ENCODE assay signal across 14 cellular contexts in genomic region chr3:98855811-98856400, GRCh38. TPM values are rescaled to one million over a fixed set of nuclear protein-coding genes. Genes with fewer than 3 reads are reported as not detected.
A peak's percentile ranks its signal among the peaks of the same experiment; 100 is the strongest.
DNase-seq lines count a peak whose midpoint lies in the region; ATAC-seq, FAIRE-seq and TF ChIP-seq lines count a peak whose summit lies in the region.
"Had no signal": no experiment of that assay in that cellular context is flagged by ENCODE, and none has a peak within 500 bp of the region (broad histone marks: within the 10 kb centered on the region; RNA-seq: fewer than 3 reads in every experiment).

No MANE protein-coding gene starts in this region.

- ATAC-seq in GM21360 (IDR thresholded peaks at IDR 0.05; ENCODE audit: unreplicated experiment) = no peak
- no peak for ATAC-seq in stimulated activated memory B cell treated with anti-CD40 and anti-IgM and Interleukin-4, amounts not matched to agents 10 μg/mL and 1 μg/mL and 100 μg/mL, for 72 hours

- H3K27ac Mint-ChIP-seq in stimulated activated memory B cell treated with anti-CD40 and anti-IgM and Interleukin-4, amounts not matched to agents 10 μg/mL and 1 μg/mL and 100 μg/mL, for 72 hours = no peak overlapping the region

- no TSS peak for BruUV-seq in endothelial cell of umbilical vein (replicated peaks; lab: Mats Ljungman, UMichigan)

- H3K4me1 Mint-ChIP-seq in stimulated activated memory B cell treated with anti-CD40 and anti-IgM and Interleukin-4, amounts not matched to agents 10 μg/mL and 1 μg/mL and 100 μg/mL, for 72 hours = no peaks in the 10 kb centered on the region

- CTCF ChIA-PET in BJ (lab: Yijun Ruan, JAX) = interaction anchor here (0.8 to 1.3 kb wide), 3 partner anchors 11 to 138 kb away, joined by 3 to 5 read pairs (median 4); no protein-coding TSS in a partner anchor
- CTCF ChIA-PET in endothelial cell of umbilical vein (lab: Charles Lee) = interaction anchor here (0.6 to 2.2 kb wide), 6 partner anchors 10 to 1040 kb away, joined by 3 to 8 read pairs (median 4); no protein-coding TSS in a partner anchor

- H3K36me3 ChIP-seq in BJ (ENCODE audit: control insufficient read depth, insufficient read depth, low read length) = peaks cover 1% of the 10 kb centered on the region; the same call in 1 of the 2 replicates
- no peaks in the 10 kb centered on the region for H3K36me3 ChIP-seq in endothelial cell of umbilical vein (ENCODE audit: control insufficient read depth in 2 of 2, extremely low read depth in 1 of 2, insufficient read depth in 2 of 2, low read length in 2 of 2)

- H3K4me2 ChIP-seq in endothelial cell of umbilical vein (ENCODE audit: insufficient read depth, low read length) = peak overlapping the region; percentile 66

- H3K9me3 Mint-ChIP-seq in stimulated activated memory B cell treated with anti-CD40 and anti-IgM and Interleukin-4, amounts not matched to agents 10 μg/mL and 1 μg/mL and 100 μg/mL, for 72 hours = peaks cover 9% of the 10 kb centered on the region

- H3K4me3 Mint-ChIP-seq in stimulated activated memory B cell treated with anti-CD40 and anti-IgM and Interleukin-4, amounts not matched to agents 10 μg/mL and 1 μg/mL and 100 μg/mL, for 72 hours = no peak overlapping the region

- TF ChIP-seq CTCF in BJ (IDR thresholded peaks at IDR 0.05; ENCODE audit: insufficient read depth, low read depth, low read length) = no peak
- TF ChIP-seq CTCF in endothelial cell of umbilical vein (IDR thresholded peaks at IDR 0.05; ENCODE audit: extremely low read depth in 1 of 2, insufficient read depth in 1 of 2, low read depth in 1 of 2, low read length in 2 of 2) = no peak

- POLR2A ChIA-PET in BJ (lab: Charles Lee) (interaction anchor here (0.9 kb wide), 1 partner anchor 29 kb away, joined by 3 read pairs; no protein-coding TSS in a partner anchor), endothelial cell of umbilical vein (lab: Charles Lee) (no interaction called here)

- peak; percentile 63 for DNase-seq in BJ (ENCODE audit: low read depth)
- DNase-seq in NCI-H446 treated with DMSO at 0.1 percent for 48 hours (lab: John Stamatoyannopoulos, UW) = peak; percentile 67
- peak; percentile 84 for DNase-seq in endothelial cell of umbilical vein (ENCODE audit: low read depth, low spot score)
- peak; percentile 62 for DNase-seq in myocyte (ENCODE audit: low read depth)
- DNase-seq in NCI-H187 treated with DMSO at 0.1 percent for 48 hours (lab: John Stamatoyannopoulos, UW) = no peak
- DNase-seq in SIG-M5 treated with dmso at 0.1 percent for 504 hours (lab: John Stamatoyannopoulos, UW; ENCODE audit: unreplicated experiment) = no peak
- DNase-seq: activated CD8-positive, alpha-beta memory T cell treated with anti-CD3 and anti-CD28 coated beads, Interleukin-2, amount 50 U/mL, for 4 hours; central memory CD4-positive, alpha-beta T cell; MM.1S; T-helper 9 cell had no signal

- H3K9ac ChIP-seq in endothelial cell of umbilical vein (replicated peaks; ENCODE audit: extremely low read depth, insufficient read depth, low read length) = no peak overlapping the region

- FAIRE-seq in endothelial cell of umbilical vein (lab: Jason Lieb, UNC) = peak; percentile 55
- FAIRE-seq: D721Med, GM18507 had no signal

- H3K27me3 Mint-ChIP-seq in stimulated activated memory B cell treated with anti-CD40 and anti-IgM and Interleukin-4, amounts not matched to agents 10 μg/mL and 1 μg/mL and 100 μg/mL, for 72 hours = no peaks in the 10 kb centered on the region

- dilution Hi-C loops in endothelial cell of umbilical vein (cut with MboI; ENCODE audit: extremely low pct_ligation_motif_present, low sequenced_read_pairs) = no loop called here

- no peak for TF ChIP-seq POLR2A in endothelial cell of umbilical vein (IDR thresholded peaks at IDR 0.05; ENCODE audit: low read depth, low read length)

- intact Hi-C loops in endothelial cell of umbilical vein (cut with micrococcal nuclease) = no loop called here

- H3K4me3 ChIP-seq in BJ (ENCODE audit: low read depth, low read length) = no peak overlapping the region
- H3K4me3 ChIP-seq in endothelial cell of umbilical vein (replicated peaks in 1 of 3; ENCODE audit: insufficient read depth in 1 of 3, low read depth in 1 of 3, low read length in 3 of 3) = no peak overlapping the region

- H3K79me2 ChIP-seq in endothelial cell of umbilical vein (ENCODE audit: control insufficient read depth, insufficient read depth, low read length) = peaks cover 58% of the 10 kb centered on the region

- H4K20me1 ChIP-seq in endothelial cell of umbilical vein (replicated peaks; ENCODE audit: control insufficient read depth, extremely low read depth, insufficient read depth, low read length) = no peaks in the 10 kb centered on the region

- H3K27me3 ChIP-seq in BJ (ENCODE audit: control insufficient read depth, insufficient read depth, low read length) (no peaks in the 10 kb centered on the region), endothelial cell of umbilical vein (ENCODE audit: control insufficient read depth in 2 of 2, insufficient read depth in 2 of 2, low read length in 2 of 2) (no peaks in the 10 kb centered on the region)

- peak overlapping the region; percentile 22 for H3K27ac ChIP-seq in endothelial cell of umbilical vein (ENCODE audit: insufficient read depth, low read depth, low read length)

- H2AFZ ChIP-seq in endothelial cell of umbilical vein (ENCODE audit: low read depth, low read length) = no peak overlapping the region

- H3K9me1 ChIP-seq in endothelial cell of umbilical vein (replicated peaks; ENCODE audit: control insufficient read depth, extremely low read depth, insufficient read depth, low read length) = peaks cover 2% of the 10 kb centered on the region

- H3K36me3 Mint-ChIP-seq in stimulated activated memory B cell treated with anti-CD40 and anti-IgM and Interleukin-4, amounts not matched to agents 10 μg/mL and 1 μg/mL and 100 μg/mL, for 72 hours = peaks cover 9% of the 10 kb centered on the region

- no peaks in the 10 kb centered on the region for H3K9me3 ChIP-seq in endothelial cell of umbilical vein (replicated peaks; ENCODE audit: control insufficient read depth, insufficient read depth, low read length)

- peaks cover 13% of the 10 kb centered on the region for H3K4me1 ChIP-seq in endothelial cell of umbilical vein (ENCODE audit: control insufficient read depth, extremely low read depth, insufficient read depth, low read length)

TF ChIP-seq in endothelial cell of umbilical vein, 7 proteins besides CTCF, POLR2A, EP300 and RAD21:
- TF ChIP-seq MAX (IDR thresholded peaks at IDR 0.05; ENCODE audit: insufficient read depth, insufficient read length) = no peak
- TF ChIP-seq EZH2 (IDR thresholded peaks at IDR 0.05; ENCODE audit: borderline replicate concordance, low read depth, low read length, severe bottlenecking) = no peak
- peak; percentile 78 for TF ChIP-seq FOS (IDR thresholded peaks at IDR 0.05; ENCODE audit: borderline replicate concordance, insufficient read depth, low read length)
- TF ChIP-seq JUN (IDR thresholded peaks at IDR 0.05; ENCODE audit: borderline replicate concordance, insufficient read depth, insufficient read length, low read depth) = peak; percentile 71

RNA-seq across cellular contexts. Expression of gene DCBLD2, which starts 45.6 kb away (rescaled TPM):
- polyA plus RNA-seq in BJ (2011; rRNA removed) (28.9 and 59.7 TPM in 2 replicates), endothelial cell of umbilical vein (27.7 and 28.7 TPM in 2 replicates)
- 45.9 and 50.4 TPM in 2 replicates for polyA minus RNA-seq in BJ (2011; rRNA and poly(A)+ RNA removed)
- total RNA-seq in endothelial cell of umbilical vein (62.6 and 77.3 TPM in 2 replicates), myocyte (85.1 and 88.2 TPM in 2 replicates)
- polyA plus RNA-seq in endothelial cell of umbilical vein (2011; cell fraction: cytosol; rRNA removed) = 25.0 and 29.4 TPM in 2 replicates
- 80.8 and 86.7 TPM in 2 replicates for polyA plus RNA-seq in endothelial cell of umbilical vein (2011; cell fraction: nucleus; rRNA removed)
- polyA plus RNA-seq in endothelial cell of umbilical vein (2012) = 39.7 and 81.7 TPM in 2 replicates
- 114 and 128 TPM in 2 replicates for polyA minus RNA-seq in endothelial cell of umbilical vein
- 12.7 TPM for polyA minus RNA-seq in endothelial cell of umbilical vein (2011; cell fraction: cytosol; rRNA and poly(A)+ RNA removed)
- 142 and 205 TPM in 2 replicates for polyA minus RNA-seq in endothelial cell of umbilical vein (2011; cell fraction: nucleus; rRNA and poly(A)+ RNA removed)
- polyA plus RNA-seq in myocyte (2012) = 32.5 TPM

Comparison
In these comparisons a context has a peak if more than half of its experiments do, and no peak if none do; other contexts are left out.
1. DNase-seq: peak in BJ (single experiment), NCI-H446 treated with DMSO at 0.1 percent for 48 hours (single experiment), endothelial cell of umbilical vein (single experiment) and myocyte (single experiment); none in NCI-H187 treated with DMSO at 0.1 percent for 48 hours (single experiment) and SIG-M5 treated with dmso at 0.1 percent for 504 hours (single experiment).